In the genomic region with DNA sequence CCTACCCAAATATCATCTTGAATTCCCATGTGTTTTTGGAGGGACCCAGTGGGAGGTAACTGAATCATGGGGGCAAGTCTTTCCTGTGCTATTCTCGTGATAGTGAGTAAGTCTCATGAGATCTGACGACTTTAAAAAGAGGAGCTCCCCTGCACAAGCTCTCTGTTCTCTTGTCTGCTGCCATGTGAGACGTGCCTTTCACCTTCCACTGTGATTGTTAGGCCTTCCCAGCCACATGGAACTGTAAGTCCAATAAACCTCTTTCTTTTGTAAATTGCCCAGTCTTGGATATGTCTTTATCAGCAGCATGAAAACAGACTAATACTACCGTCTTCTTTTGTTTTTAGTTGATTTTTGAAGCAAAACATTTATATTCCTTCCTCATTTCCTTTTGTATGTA, we compare ENCODE assay signal across 4 cellular contexts. TPM values are rescaled to one million over a fixed set of nuclear protein-coding genes. Genes with fewer than 3 reads are reported as not detected.
"Had no signal": no experiment of that assay in that cellular context is flagged by ENCODE, and none has a peak within 500 bp of the region (broad histone marks: within the 10 kb centered on the region; RNA-seq: fewer than 3 reads in every experiment).

No MANE protein-coding gene starts in this region.

RNA-seq across cellular contexts. Expression of a gene that starts 52.8 kb away (rescaled TPM):
- total RNA-seq: HT-29, HT1080, IMR-90 had no signal
- polyA plus RNA-seq: IgD-negative memory B cell, IMR-90 had no signal
